Comparison of ENCODE assay signal across 31 cellular contexts in the genomic region with DNA sequence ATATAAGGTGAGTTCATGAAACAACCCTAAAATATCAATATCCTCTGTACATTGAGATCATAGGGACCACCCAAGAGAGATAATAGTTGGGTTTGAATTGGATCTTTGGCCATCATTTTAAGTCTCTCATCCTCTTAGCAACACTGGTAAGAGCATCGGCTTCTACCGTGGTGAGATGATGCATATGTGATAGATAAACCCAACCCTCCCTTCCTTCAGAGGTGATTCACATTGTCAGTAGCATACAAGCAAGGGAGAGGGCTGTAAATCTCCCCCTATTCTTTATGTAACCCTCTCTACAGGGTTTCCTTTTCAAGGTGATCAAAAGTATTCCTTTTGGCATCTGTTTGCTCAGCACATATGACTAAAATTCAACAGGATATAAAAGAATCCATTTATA.
"Had no signal": no experiment of that assay in that cellular context is flagged by ENCODE, and none has a peak within 500 bp of the region (broad histone marks: within the 10 kb centered on the region; RNA-seq: fewer than 3 reads in every experiment).

No MANE protein-coding gene starts in this region.

- H3K27ac Mint-ChIP-seq: dendritic cell treated with granulocyte-macrophage colony-stimulating factor and Interleukin-4, amounts not matched to agents 40 ng/mL and 50 ng/mL, for 4 days; endodermal cell; immature natural killer cell; mesothelial cell of epicardium; stimulated activated naive CD8-positive, alpha-beta T cell treated with anti-CD3 and anti-CD28 coated beads, Interleukin-15, amount 100 ng/mL, for 72 hours; T-helper 2 cell treated with Interferon-gamma antibody and Interleukin-4, amounts not matched to agents 5 μg/mL and 100 μg/mL, for 36 hours had no signal

- H3K27me3 ChIP-seq: breast epithelium, heart left ventricle, pancreas, sigmoid colon, upper lobe of right lung had no signal

- H3K4me3 ChIP-seq: breast epithelium, heart left ventricle, pancreas, prostate gland, sigmoid colon, upper lobe of right lung had no signal

- H3K27ac ChIP-seq: breast epithelium, heart left ventricle, pancreas, prostate gland, sigmoid colon, upper lobe of right lung had no signal

- H3K4me1 ChIP-seq: breast epithelium, heart left ventricle, pancreas, prostate gland, sigmoid colon, upper lobe of right lung had no signal

- H3K9me3 ChIP-seq: breast epithelium, heart left ventricle, pancreas, prostate gland, sigmoid colon, upper lobe of right lung had no signal

- H3K36me3 Mint-ChIP-seq: immature natural killer cell, mesothelial cell of epicardium had no signal

- DNase-seq: activated CD4-positive, alpha-beta T cell treated with anti-CD3 and anti-CD28 coated beads, Interleukin-2, amount 50 U/mL, for 4 hours; activated CD8-positive, alpha-beta memory T cell treated with anti-CD3 and anti-CD28 coated beads, Interleukin-2, amount 50 U/mL, for 48 hours; activated effector memory CD4-positive, alpha-beta T cell treated with Interleukin-2 at 50 U/mL for 16 hours; activated naive CD4-positive, alpha-beta T cell treated with Interleukin-2 at 50 U/mL for 16 hours; central memory CD4-positive, alpha-beta T cell; endodermal cell; foreskin fibroblast; heart left ventricle; hypothalamus; immature natural killer cell; kidney; left colon; naive B cell; nucleus accumbens; pancreas; retina; sigmoid colon; small intestine; stimulated activated CD4-positive, alpha-beta T cell treated with anti-CD3 and anti-CD28 coated beads, Interleukin-4, amount 100 ng/mL, for 24 hours; stimulated activated naive CD8-positive, alpha-beta T cell treated with anti-CD3 and anti-CD28 coated beads, Interleukin-15, amount 100 ng/mL, for 72 hours; substantia nigra; T-helper 1 cell; upper lobe of right lung had no signal

- H3K9me3 Mint-ChIP-seq: dendritic cell treated with granulocyte-macrophage colony-stimulating factor and Interleukin-4, amounts not matched to agents 40 ng/mL and 50 ng/mL, for 4 days; endodermal cell; immature natural killer cell; mesothelial cell of epicardium; naive B cell; neural crest cell; stimulated activated memory B cell treated with anti-CD40 and anti-IgM and Interleukin-4, amounts not matched to agents 10 μg/mL and 1 μg/mL and 100 μg/mL, for 72 hours; stimulated activated naive CD8-positive, alpha-beta T cell treated with anti-CD3 and anti-CD28 coated beads, Interleukin-15, amount 100 ng/mL, for 72 hours; T-helper 2 cell treated with Interferon-gamma antibody and Interleukin-4, amounts not matched to agents 5 μg/mL and 100 μg/mL, for 36 hours had no signal

- H3K4me3 Mint-ChIP-seq: dendritic cell treated with granulocyte-macrophage colony-stimulating factor and Interleukin-4, amounts not matched to agents 40 ng/mL and 50 ng/mL, for 4 days; endodermal cell; immature natural killer cell; mesothelial cell of epicardium; naive B cell; neural crest cell; stimulated activated memory B cell treated with anti-CD40 and anti-IgM and Interleukin-4, amounts not matched to agents 10 μg/mL and 1 μg/mL and 100 μg/mL, for 72 hours; stimulated activated naive CD8-positive, alpha-beta T cell treated with anti-CD3 and anti-CD28 coated beads, Interleukin-15, amount 100 ng/mL, for 72 hours; T-helper 2 cell treated with Interferon-gamma antibody and Interleukin-4, amounts not matched to agents 5 μg/mL and 100 μg/mL, for 36 hours had no signal

- H3K27me3 Mint-ChIP-seq: dendritic cell treated with granulocyte-macrophage colony-stimulating factor and Interleukin-4, amounts not matched to agents 40 ng/mL and 50 ng/mL, for 4 days; naive B cell; stimulated activated memory B cell treated with anti-CD40 and anti-IgM and Interleukin-4, amounts not matched to agents 10 μg/mL and 1 μg/mL and 100 μg/mL, for 72 hours; stimulated activated naive CD8-positive, alpha-beta T cell treated with anti-CD3 and anti-CD28 coated beads, Interleukin-15, amount 100 ng/mL, for 72 hours had no signal

- ATAC-seq: esophagus mucosa; heart left ventricle; left colon; pancreas; stimulated activated memory B cell treated with anti-CD40 and anti-IgM and Interleukin-4, amounts not matched to agents 10 μg/mL and 1 μg/mL and 100 μg/mL, for 72 hours; stimulated activated naive CD8-positive, alpha-beta T cell treated with anti-CD3 and anti-CD28 coated beads, Interleukin-15, amount 100 ng/mL, for 72 hours; upper lobe of right lung had no signal
